Comparison of ENCODE assay signal across 1 cellular context in the genomic region with DNA sequence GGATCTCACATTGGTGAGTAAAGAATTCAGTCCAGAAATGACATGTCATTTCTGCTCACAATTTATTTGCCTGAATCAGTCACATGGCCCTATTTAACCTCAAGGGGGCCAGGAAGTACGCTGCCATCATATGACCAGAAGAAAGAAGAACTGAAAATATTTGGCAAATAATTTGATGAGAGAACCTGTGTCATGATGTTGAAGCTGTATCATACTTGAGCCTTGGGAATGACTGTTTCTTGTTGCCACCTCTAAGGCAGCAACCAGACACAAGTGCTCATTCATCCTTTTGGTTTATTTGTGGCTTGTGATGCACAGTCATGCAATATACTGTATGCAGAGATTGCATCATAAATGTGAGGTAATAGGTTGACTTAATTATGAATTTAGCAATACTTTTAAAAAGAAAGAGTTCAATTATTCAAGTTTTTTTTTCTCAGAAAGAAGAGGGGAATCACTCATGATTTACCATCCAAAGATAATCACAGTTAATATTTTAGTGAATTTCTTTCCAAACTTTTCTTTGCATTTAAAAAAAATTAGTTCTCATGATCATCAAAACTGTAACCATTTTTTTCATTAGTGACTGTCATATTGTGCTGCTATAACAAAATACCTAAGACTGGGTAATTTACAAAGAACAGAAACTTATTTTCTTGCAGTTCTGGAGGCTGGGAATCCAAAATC.
A peak's percentile ranks its signal among the peaks of the same experiment; 100 is the strongest.
TF ChIP-seq lines count a peak whose summit lies in the region.

No MANE protein-coding gene starts in this region.

TF ChIP-seq in HEK293, 187 proteins besides CTCF, POLR2A, EP300 and RAD21 (continued from another document and continues in another):
- no peak for TF ChIP-seq ZNF521 (tag by site-specific recombination; IDR thresholded peaks at IDR 0.05)
- no peak for TF ChIP-seq ZNF169 (tag by site-specific recombination; IDR thresholded peaks at IDR 0.05)
- TF ChIP-seq, protein P1, sequence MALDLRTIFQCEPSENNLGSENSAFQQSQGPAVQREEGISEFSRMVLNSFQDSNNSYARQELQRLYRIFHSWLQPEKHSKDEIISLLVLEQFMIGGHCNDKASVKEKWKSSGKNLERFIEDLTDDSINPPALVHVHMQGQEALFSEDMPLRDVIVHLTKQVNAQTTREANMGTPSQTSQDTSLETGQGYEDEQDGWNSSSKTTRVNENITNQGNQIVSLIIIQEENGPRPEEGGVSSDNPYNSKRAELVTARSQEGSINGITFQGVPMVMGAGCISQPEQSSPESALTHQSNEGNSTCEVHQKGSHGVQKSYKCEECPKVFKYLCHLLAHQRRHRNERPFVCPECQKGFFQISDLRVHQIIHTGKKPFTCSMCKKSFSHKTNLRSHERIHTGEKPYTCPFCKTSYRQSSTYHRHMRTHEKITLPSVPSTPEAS (tag by site-specific recombination; IDR thresholded peaks at IDR 0.05): no peak
- TF ChIP-seq ZNF433 (tag by site-specific recombination; IDR thresholded peaks at IDR 0.05; ENCODE audit: low read depth): no peak
- TF ChIP-seq ATF2 (tag by site-specific recombination; IDR thresholded peaks at IDR 0.05; ENCODE audit: low read depth): 0 out of 2 replicates have a peak, but pooled peaks have one; percentile 33
- no peak for TF ChIP-seq GLI2 (tag by site-specific recombination; IDR thresholded peaks at IDR 0.05; ENCODE audit: borderline replicate concordance, low read depth)
- no peak for TF ChIP-seq ZNF140 (tag by site-specific recombination; IDR thresholded peaks at IDR 0.05)
- TF ChIP-seq ZNF571 (tag by site-specific recombination; IDR thresholded peaks at IDR 0.05): no peak
- TF ChIP-seq BCL11B (tag by site-specific recombination; IDR thresholded peaks at IDR 0.05; ENCODE audit: low read depth): no peak
- TF ChIP-seq IKZF3 (tag by site-specific recombination; IDR thresholded peaks at IDR 0.05): no peak
- no peak for TF ChIP-seq ZNF510 (tag by site-specific recombination; IDR thresholded peaks at IDR 0.05; ENCODE audit: insufficient replicate concordance)
- no peak for TF ChIP-seq ZNF596 (tag by site-specific recombination; IDR thresholded peaks at IDR 0.05)
- TF ChIP-seq ZNF792 (tag by site-specific recombination; IDR thresholded peaks at IDR 0.05): no peak
- TF ChIP-seq, protein P2, sequence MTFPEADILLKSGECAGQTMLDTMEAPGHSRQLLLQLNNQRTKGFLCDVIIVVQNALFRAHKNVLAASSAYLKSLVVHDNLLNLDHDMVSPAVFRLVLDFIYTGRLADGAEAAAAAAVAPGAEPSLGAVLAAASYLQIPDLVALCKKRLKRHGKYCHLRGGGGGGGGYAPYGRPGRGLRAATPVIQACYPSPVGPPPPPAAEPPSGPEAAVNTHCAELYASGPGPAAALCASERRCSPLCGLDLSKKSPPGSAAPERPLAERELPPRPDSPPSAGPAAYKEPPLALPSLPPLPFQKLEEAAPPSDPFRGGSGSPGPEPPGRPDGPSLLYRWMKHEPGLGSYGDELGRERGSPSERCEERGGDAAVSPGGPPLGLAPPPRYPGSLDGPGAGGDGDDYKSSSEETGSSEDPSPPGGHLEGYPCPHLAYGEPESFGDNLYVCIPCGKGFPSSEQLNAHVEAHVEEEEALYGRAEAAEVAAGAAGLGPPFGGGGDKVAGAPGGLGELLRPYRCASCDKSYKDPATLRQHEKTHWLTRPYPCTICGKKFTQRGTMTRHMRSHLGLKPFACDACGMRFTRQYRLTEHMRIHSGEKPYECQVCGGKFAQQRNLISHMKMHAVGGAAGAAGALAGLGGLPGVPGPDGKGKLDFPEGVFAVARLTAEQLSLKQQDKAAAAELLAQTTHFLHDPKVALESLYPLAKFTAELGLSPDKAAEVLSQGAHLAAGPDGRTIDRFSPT (tag by site-specific recombination; IDR thresholded peaks at IDR 0.05): no peak
- no peak for TF ChIP-seq ZNF2 (tag by site-specific recombination; IDR thresholded peaks at IDR 0.05)
- TF ChIP-seq, protein P3, sequence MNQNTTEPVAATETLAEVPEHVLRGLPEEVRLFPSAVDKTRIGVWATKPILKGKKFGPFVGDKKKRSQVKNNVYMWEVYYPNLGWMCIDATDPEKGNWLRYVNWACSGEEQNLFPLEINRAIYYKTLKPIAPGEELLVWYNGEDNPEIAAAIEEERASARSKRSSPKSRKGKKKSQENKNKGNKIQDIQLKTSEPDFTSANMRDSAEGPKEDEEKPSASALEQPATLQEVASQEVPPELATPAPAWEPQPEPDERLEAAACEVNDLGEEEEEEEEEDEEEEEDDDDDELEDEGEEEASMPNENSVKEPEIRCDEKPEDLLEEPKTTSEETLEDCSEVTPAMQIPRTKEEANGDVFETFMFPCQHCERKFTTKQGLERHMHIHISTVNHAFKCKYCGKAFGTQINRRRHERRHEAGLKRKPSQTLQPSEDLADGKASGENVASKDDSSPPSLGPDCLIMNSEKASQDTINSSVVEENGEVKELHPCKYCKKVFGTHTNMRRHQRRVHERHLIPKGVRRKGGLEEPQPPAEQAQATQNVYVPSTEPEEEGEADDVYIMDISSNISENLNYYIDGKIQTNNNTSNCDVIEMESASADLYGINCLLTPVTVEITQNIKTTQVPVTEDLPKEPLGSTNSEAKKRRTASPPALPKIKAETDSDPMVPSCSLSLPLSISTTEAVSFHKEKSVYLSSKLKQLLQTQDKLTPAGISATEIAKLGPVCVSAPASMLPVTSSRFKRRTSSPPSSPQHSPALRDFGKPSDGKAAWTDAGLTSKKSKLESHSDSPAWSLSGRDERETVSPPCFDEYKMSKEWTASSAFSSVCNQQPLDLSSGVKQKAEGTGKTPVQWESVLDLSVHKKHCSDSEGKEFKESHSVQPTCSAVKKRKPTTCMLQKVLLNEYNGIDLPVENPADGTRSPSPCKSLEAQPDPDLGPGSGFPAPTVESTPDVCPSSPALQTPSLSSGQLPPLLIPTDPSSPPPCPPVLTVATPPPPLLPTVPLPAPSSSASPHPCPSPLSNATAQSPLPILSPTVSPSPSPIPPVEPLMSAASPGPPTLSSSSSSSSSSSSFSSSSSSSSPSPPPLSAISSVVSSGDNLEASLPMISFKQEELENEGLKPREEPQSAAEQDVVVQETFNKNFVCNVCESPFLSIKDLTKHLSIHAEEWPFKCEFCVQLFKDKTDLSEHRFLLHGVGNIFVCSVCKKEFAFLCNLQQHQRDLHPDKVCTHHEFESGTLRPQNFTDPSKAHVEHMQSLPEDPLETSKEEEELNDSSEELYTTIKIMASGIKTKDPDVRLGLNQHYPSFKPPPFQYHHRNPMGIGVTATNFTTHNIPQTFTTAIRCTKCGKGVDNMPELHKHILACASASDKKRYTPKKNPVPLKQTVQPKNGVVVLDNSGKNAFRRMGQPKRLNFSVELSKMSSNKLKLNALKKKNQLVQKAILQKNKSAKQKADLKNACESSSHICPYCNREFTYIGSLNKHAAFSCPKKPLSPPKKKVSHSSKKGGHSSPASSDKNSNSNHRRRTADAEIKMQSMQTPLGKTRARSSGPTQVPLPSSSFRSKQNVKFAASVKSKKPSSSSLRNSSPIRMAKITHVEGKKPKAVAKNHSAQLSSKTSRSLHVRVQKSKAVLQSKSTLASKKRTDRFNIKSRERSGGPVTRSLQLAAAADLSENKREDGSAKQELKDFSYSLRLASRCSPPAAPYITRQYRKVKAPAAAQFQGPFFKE (tag by site-specific recombination; IDR thresholded peaks at IDR 0.05; ENCODE audit: borderline replicate concordance): no peak
- no peak for TF ChIP-seq SP2 (tag by site-specific recombination; IDR thresholded peaks at IDR 0.05)
- no peak for TF ChIP-seq ZNF394 (tag by site-specific recombination; IDR thresholded peaks at IDR 0.05; ENCODE audit: borderline replicate concordance)
- TF ChIP-seq ZNF658 (tag by site-specific recombination; IDR thresholded peaks at IDR 0.05): no peak
- no peak for TF ChIP-seq ZNF555 (tag by site-specific recombination; conservative IDR thresholded peaks at IDR 0.05)
- TF ChIP-seq ZNF175 (tag by site-specific recombination; IDR thresholded peaks at IDR 0.05): no peak
- TF ChIP-seq OVOL3 (tag by site-specific recombination; IDR thresholded peaks at IDR 0.05): no peak
- TF ChIP-seq ZNF692 (tag by site-specific recombination; IDR thresholded peaks at IDR 0.05): no peak; the same call in 1 of the 2 replicates
- TF ChIP-seq KLF16 (tag by site-specific recombination; IDR thresholded peaks at IDR 0.05): no peak
- no peak for TF ChIP-seq SCRT1 (tag by site-specific recombination; IDR thresholded peaks at IDR 0.05; ENCODE audit: borderline replicate concordance)
- no peak for TF ChIP-seq PRDM1 (tag by site-specific recombination; IDR thresholded peaks at IDR 0.05)
- TF ChIP-seq ELK4 (IDR thresholded peaks at IDR 0.05; ENCODE audit: borderline replicate concordance, low read depth, low read length): no peak
- TF ChIP-seq MEIS1 (CRISPR knock-in tag; IDR thresholded peaks at IDR 0.05; ENCODE audit: borderline replicate concordance): no peak
- no peak for TF ChIP-seq SETDB1 (IDR thresholded peaks at IDR 0.05; ENCODE audit: insufficient read length, low read length)
- no peak for TF ChIP-seq ZNF311 (tag by site-specific recombination; IDR thresholded peaks at IDR 0.05; ENCODE audit: borderline replicate concordance)
- TF ChIP-seq, protein P4, sequence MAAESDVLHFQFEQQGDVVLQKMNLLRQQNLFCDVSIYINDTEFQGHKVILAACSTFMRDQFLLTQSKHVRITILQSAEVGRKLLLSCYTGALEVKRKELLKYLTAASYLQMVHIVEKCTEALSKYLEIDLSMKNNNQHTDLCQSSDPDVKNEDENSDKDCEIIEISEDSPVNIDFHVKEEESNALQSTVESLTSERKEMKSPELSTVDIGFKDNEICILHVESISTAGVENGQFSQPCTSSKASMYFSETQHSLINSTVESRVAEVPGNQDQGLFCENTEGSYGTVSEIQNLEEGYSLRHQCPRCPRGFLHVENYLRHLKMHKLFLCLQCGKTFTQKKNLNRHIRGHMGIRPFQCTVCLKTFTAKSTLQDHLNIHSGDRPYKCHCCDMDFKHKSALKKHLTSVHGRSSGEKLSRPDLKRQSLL (tag by site-specific recombination; IDR thresholded peaks at IDR 0.05): no peak
- no peak for TF ChIP-seq ZBTB49 (tag by site-specific recombination; IDR thresholded peaks at IDR 0.05; ENCODE audit: low read depth)
- TF ChIP-seq ZBTB1 (tag by site-specific recombination; IDR thresholded peaks at IDR 0.05): no peak
- TF ChIP-seq ZNF266 (tag by site-specific recombination; IDR thresholded peaks at IDR 0.05; ENCODE audit: low read depth): no peak
- peak; percentile 77 for TF ChIP-seq ZNF335 (tag by site-specific recombination; conservative IDR thresholded peaks at IDR 0.05)
- peak; percentile 32; the same call in 1 of the 2 replicates for TF ChIP-seq SCRT2 (tag by site-specific recombination; IDR thresholded peaks at IDR 0.05)
